Comparison of ENCODE assay signal across 12 cellular contexts in genomic region chr1:222732216-222733159, GRCh38. TPM values are rescaled to one million over a fixed set of nuclear protein-coding genes. Genes with fewer than 3 reads are reported as not detected.
DNase-seq lines count a peak whose midpoint lies in the region; ATAC-seq lines count a peak whose summit lies in the region.
"Had no signal": no experiment of that assay in that cellular context is flagged by ENCODE, and none has a peak within 500 bp of the region (broad histone marks: within the 10 kb centered on the region; RNA-seq: fewer than 3 reads in every experiment).

No MANE protein-coding gene starts in this region.

- no peak for DNase-seq in activated naive CD4-positive, alpha-beta T cell treated with anti-CD3 and anti-CD28 coated beads, Interleukin-2, amount 10 ng/mL, durations not matched to agents 7 days and 5 days
- DNase-seq in activated naive CD4-positive, alpha-beta T cell treated with anti-CD3 and anti-CD28 coated beads, Interleukin-2, amount 50 U/mL, for 16 hours = no peak
- DNase-seq in NOMO-1 treated with dmso at 0.1 percent for 144 hours (lab: John Stamatoyannopoulos, UW; ENCODE audit: unreplicated experiment) (peak; percentile 56), COLO668 (lab: John Stamatoyannopoulos, UW; ENCODE audit: unreplicated experiment) (no peak), head of caudate nucleus (no peak), mesenchymal stem cell (no peak), RKO (ENCODE audit: low spot score) (no peak)

- no peaks in the 10 kb centered on the region for H3K9me3 ChIP-seq in mesenchymal stem cell (ENCODE audit: control insufficient read depth, low read length)
- H3K9me3 ChIP-seq: ascending aorta, right atrium auricular region had no signal

- no peak overlapping the region for H3K4me3 Mint-ChIP-seq in activated naive CD4-positive, alpha-beta T cell treated with anti-CD3 and anti-CD28 coated beads, Interleukin-2, amount 10 ng/mL, durations not matched to agents 7 days and 5 days

- CTCF ChIA-PET in activated naive CD4-positive, alpha-beta T cell treated with anti-CD3 and anti-CD28 coated beads, Interleukin-2, amount 10 ng/mL, durations not matched to agents 7 days and 5 days (lab: Charles Lee) = interaction anchor here (1.2 kb wide), 1 partner anchor 79 kb away, joined by 4 read pairs; no protein-coding TSS in a partner anchor

- H3K4me1 Mint-ChIP-seq in activated naive CD4-positive, alpha-beta T cell treated with anti-CD3 and anti-CD28 coated beads, Interleukin-2, amount 10 ng/mL, durations not matched to agents 7 days and 5 days = peaks cover 28% of the 10 kb centered on the region

- H4K8ac ChIP-seq in mesenchymal stem cell (ENCODE audit: low read length) = no peak overlapping the region

- no peak overlapping the region for H2BK15ac ChIP-seq in mesenchymal stem cell (ENCODE audit: low read depth, poor library complexity, severe bottlenecking)

- no peak overlapping the region for H3K18ac ChIP-seq in mesenchymal stem cell (ENCODE audit: low read depth in 1 of 2, low read length in 2 of 2)

- H2BK120ac ChIP-seq in mesenchymal stem cell (ENCODE audit: low read depth, low read length) = no peak overlapping the region

- no peak overlapping the region for H3K14ac ChIP-seq in mesenchymal stem cell (ENCODE audit: low read length in 2 of 2)

- H3K9ac ChIP-seq in mesenchymal stem cell (ENCODE audit: low read length) = no peak overlapping the region

- no peak overlapping the region for H2BK12ac ChIP-seq in mesenchymal stem cell (ENCODE audit: low read length in 2 of 2)

- H4K91ac ChIP-seq in mesenchymal stem cell (ENCODE audit: low read length) = no peak overlapping the region

- H3K27me3 Mint-ChIP-seq in activated naive CD4-positive, alpha-beta T cell treated with anti-CD3 and anti-CD28 coated beads, Interleukin-2, amount 10 ng/mL, durations not matched to agents 7 days and 5 days = no peaks in the 10 kb centered on the region

- intact Hi-C loops in head of caudate nucleus (cut with DNase I) = no loop called here

- H3K27me3 ChIP-seq in mesenchymal stem cell (ENCODE audit: control insufficient read depth in 1 of 2, insufficient read depth in 1 of 2, low read length in 2 of 2) = no peaks in the 10 kb centered on the region
- H3K27me3 ChIP-seq: ascending aorta, right atrium auricular region had no signal

- H3K9me3 Mint-ChIP-seq in activated naive CD4-positive, alpha-beta T cell treated with anti-CD3 and anti-CD28 coated beads, Interleukin-2, amount 10 ng/mL, durations not matched to agents 7 days and 5 days = no peaks in the 10 kb centered on the region

- H3K4me1 ChIP-seq in mesenchymal stem cell (ENCODE audit: control insufficient read depth, insufficient read depth, low read depth, low read length) = peaks cover 6% of the 10 kb centered on the region
- H3K4me1 ChIP-seq: ascending aorta, right atrium auricular region had no signal

- no peak overlapping the region for H2BK5ac ChIP-seq in mesenchymal stem cell (ENCODE audit: low read depth, low read length, poor library complexity, severe bottlenecking)

- no peak overlapping the region for H3K27ac ChIP-seq in mesenchymal stem cell (ENCODE audit: low read length, poor library complexity, severe bottlenecking)
- H3K27ac ChIP-seq: ascending aorta, HL-60, right atrium auricular region had no signal

- H2AFZ ChIP-seq in mesenchymal stem cell (ENCODE audit: low read depth, low read length) = no peak overlapping the region

- peaks cover 2% of the 10 kb centered on the region for H3K79me1 ChIP-seq in mesenchymal stem cell (replicated peaks; ENCODE audit: low read length, poor library complexity, severe bottlenecking)

- H2AK5ac ChIP-seq in mesenchymal stem cell (ENCODE audit: low read length, severe bottlenecking) = no peak overlapping the region

- ATAC-seq in HG02885 (IDR thresholded peaks at IDR 0.05; ENCODE audit: poor library complexity, unreplicated experiment) = peak; percentile 98

- no peak overlapping the region for H3K4me2 ChIP-seq in mesenchymal stem cell (ENCODE audit: low read length, poor library complexity, severe bottlenecking)

- 100% methylated on average over 1 of the region's 3 CpGs for WGBS in mesenchymal stem cell

- peaks cover 48% of the 10 kb centered on the region for H3K36me3 Mint-ChIP-seq in activated naive CD4-positive, alpha-beta T cell treated with anti-CD3 and anti-CD28 coated beads, Interleukin-2, amount 10 ng/mL, durations not matched to agents 7 days and 5 days

- H3K27ac Mint-ChIP-seq in activated naive CD4-positive, alpha-beta T cell treated with anti-CD3 and anti-CD28 coated beads, Interleukin-2, amount 10 ng/mL, durations not matched to agents 7 days and 5 days = peak overlapping the region; percentile 82

- peaks cover 14 to 91% of the 10 kb centered on the region in 2 experiments for H3K36me3 ChIP-seq in mesenchymal stem cell (ENCODE audit: control insufficient read depth in 1 of 2, insufficient read depth in 2 of 2, low read depth in 1 of 2, low read length in 2 of 2)

- no peak overlapping the region for H3K4me3 ChIP-seq in mesenchymal stem cell (ENCODE audit: insufficient read depth in 1 of 2, low read depth in 1 of 2, low read length in 2 of 2)
- H3K4me3 ChIP-seq: ascending aorta, right atrium auricular region had no signal

- H3K23ac ChIP-seq in mesenchymal stem cell (ENCODE audit: low read length in 2 of 2) = no peak overlapping the region

- H3K4ac ChIP-seq in mesenchymal stem cell (ENCODE audit: low read depth in 1 of 2, low read length in 2 of 2) = no peak overlapping the region

RNA-seq across cellular contexts. Expression of gene FAM177B, which starts 4.5 kb away (rescaled TPM):
- polyA plus RNA-seq in mesenchymal stem cell (2013, experiment 1 of 2) = not detected
- polyA plus RNA-seq in mesenchymal stem cell (2013, experiment 2 of 2) = not detected
- polyA plus RNA-seq: AG04450 had no signal

RNA-seq across cellular contexts. Expression of gene BROX, which starts 20.1 kb away (rescaled TPM):
- 20.9 TPM for polyA plus RNA-seq in mesenchymal stem cell (2013, experiment 1 of 2)
- 20.7 TPM for polyA plus RNA-seq in mesenchymal stem cell (2013, experiment 2 of 2)

RNA-seq across cellular contexts. Expression of gene AIDA, which starts 20.2 kb away (rescaled TPM):
- polyA plus RNA-seq in mesenchymal stem cell (2013, experiment 1 of 2) = 72.0 TPM
- 73.7 TPM for polyA plus RNA-seq in mesenchymal stem cell (2013, experiment 2 of 2)
